ENCODE assay signal across 1 cellular context in the genomic region with DNA sequence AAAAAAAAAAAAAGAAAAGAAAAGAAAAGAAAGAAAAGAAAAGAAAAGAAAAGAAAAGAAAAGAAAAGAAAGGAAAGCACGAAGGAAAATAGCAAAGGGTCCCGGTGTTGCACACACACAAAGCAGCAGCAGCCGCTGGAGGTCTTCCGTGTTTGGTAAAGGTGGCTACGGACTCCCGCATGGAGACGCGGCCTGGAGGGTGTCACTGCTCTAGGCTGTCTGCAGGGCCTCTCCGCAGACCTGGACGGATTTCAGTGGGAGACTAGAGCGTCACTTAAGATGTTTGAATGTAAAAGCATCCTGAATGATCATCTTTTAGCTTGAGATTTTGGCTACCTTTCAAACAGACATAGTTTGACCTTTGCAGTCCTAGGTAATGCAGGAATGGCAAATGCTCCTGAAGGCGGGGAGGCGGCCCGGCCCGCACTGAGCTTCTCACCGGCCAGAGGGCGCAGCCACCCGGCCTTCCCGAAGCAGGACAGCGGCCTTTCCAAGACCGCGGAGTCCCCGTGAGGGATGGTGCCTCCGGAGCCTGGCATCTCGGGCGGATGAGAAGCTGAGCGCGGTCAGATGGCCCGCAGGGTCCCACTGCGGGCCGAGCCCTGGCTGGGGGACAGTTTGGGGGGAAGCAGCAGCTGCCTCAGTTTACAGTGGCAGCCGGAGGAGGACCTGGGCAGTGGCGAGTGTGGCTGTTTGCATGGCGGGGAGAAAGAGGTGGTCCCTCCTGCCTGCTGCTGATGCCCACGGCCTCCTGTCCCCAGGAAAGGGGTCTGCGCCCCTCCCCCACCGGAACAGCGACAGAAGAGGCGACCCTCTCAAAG.
TF ChIP-seq lines count a peak whose summit lies in the region.

No MANE protein-coding gene starts in this region.

TF ChIP-seq in HepG2, 621 proteins besides CTCF, POLR2A, EP300 and RAD21:
- TF ChIP-seq AGO2 (optimal IDR thresholded peaks at IDR 0.05; ENCODE audit: low read depth, low read length) (no peak), SOX5 (CRISPR knock-in tag; IDR thresholded peaks at IDR 0.05; ENCODE audit: borderline replicate concordance) (no peak), ZNF614 (CRISPR knock-in tag; IDR thresholded peaks at IDR 0.05; ENCODE audit: borderline replicate concordance) (peak; percentile 71; the same call in 1 of the 2 replicates), ONECUT2 (CRISPR knock-in tag; IDR thresholded peaks at IDR 0.05) (no peak), HMGA1 (CRISPR knock-in tag; conservative IDR thresholded peaks at IDR 0.05) (no peak), SOX6 (IDR thresholded peaks at IDR 0.05) (no peak), SOX6 (CRISPR knock-in tag; IDR thresholded peaks at IDR 0.05) (no peak), TOE1 (CRISPR knock-in tag; IDR thresholded peaks at IDR 0.05) (no peak)
- TF ChIP-seq, protein P1, sequence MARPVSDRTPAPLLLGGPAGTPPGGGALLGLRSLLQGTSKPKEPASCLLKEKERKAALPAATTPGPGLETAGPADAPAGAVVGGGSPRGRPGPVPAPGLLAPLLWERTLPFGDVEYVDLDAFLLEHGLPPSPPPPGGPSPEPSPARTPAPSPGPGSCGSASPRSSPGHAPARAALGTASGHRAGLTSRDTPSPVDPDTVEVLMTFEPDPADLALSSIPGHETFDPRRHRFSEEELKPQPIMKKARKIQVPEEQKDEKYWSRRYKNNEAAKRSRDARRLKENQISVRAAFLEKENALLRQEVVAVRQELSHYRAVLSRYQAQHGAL (CRISPR knock-in tag; IDR thresholded peaks at IDR 0.05; ENCODE audit: not compliant biosample characterization): no peak
